In the genomic region with DNA sequence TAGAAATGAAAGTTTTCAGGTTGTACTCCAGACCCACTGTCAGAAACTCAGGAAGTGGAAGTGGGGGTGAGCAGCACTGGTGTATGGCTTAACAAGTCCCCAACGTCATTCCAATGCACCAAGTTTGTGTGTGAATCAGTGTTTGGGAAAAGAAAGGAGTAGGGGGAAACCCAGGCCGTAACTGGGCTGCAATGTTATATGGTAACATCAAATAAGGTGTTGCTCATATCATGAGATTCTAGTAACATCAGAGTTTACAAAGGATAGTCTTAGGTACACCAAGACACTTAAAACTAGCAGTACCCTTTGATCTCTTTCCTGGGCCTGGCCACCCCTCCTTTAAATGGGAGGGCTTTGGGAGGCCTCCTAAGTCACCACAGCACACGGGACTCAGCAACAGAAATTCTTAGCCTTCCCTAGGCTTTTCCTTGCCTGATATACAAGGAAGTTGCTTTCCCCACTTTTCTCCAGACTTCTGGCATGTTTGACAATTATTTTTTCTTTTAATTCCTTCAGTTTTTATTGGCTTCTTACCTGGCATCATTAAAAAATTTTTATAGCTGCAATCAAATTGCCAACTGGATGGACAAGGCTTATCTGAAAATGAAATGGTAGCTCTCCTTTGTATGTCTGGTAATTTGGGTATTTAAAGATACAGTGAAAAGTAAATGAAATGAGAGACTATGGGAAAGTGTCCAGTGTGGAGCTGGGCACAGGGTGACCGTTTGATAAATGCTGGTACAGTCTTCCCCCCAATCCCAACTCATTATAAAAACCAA, we compare ENCODE assay signal across 1 cellular context.
TF ChIP-seq lines count a peak whose summit lies in the region.

No MANE protein-coding gene starts in this region.

TF ChIP-seq in IMR-90, 13 proteins besides CTCF, POLR2A, EP300 and RAD21 (continued from another document):
- TF ChIP-seq, protein P1, sequence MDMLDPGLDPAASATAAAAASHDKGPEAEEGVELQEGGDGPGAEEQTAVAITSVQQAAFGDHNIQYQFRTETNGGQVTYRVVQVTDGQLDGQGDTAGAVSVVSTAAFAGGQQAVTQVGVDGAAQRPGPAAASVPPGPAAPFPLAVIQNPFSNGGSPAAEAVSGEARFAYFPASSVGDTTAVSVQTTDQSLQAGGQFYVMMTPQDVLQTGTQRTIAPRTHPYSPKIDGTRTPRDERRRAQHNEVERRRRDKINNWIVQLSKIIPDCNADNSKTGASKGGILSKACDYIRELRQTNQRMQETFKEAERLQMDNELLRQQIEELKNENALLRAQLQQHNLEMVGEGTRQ (IDR thresholded peaks at IDR 0.05; ENCODE audit: low read depth, low read length): no peak
